ENCODE assay signal across 17 cellular contexts in the genomic region with DNA sequence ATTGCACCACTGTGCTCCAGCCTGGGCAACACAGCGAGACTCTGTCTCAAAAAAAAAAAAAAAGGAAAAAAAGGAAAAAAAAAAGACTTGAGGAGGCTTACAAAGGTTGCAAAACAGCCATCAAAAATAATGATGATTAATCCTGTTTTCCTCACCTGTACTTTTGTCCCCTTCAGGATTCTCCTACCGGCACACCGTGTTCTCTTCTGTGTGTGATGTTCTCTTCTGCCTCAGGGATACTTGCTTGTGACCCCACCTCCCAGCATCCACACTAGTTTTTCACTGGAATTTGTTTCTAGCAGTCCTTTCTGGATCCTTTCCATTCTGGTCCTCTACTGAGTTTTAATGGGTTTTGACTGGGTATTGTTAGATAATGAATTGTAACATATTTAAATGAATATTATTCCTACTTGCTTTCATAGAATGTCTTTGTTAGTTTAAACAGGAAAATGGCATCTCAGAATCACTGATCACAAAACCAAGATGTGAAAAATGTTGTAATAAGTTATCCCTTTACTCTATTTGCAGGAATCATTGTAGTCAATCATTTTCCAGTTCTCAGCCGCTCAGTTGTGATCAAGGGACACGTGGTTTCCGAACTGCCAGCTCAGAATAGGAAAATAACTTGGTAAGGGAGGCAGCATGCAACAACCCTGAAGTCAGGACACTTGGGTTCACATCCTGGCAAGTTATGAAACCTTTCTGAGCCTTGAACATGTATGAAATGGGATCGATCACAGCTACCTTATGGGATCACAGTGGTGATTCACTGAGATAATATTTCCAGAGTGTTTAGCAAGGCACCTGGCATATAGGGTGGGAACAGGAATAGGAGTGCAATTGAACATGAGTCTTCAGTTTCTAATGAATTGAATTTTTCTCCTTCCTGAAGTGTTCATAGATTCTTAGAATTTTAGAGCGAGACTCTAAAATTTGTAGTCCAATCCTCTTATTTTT. TPM values are rescaled to one million over a fixed set of nuclear protein-coding genes. Genes with fewer than 3 reads are reported as not detected.
DNase-seq lines count a peak whose midpoint lies in the region; TF ChIP-seq lines count a peak whose summit lies in the region.
"Had no signal": no experiment of that assay in that cellular context is flagged by ENCODE, and none has a peak within 500 bp of the region (broad histone marks: within the 10 kb centered on the region; RNA-seq: fewer than 3 reads in every experiment).

No MANE protein-coding gene starts in this region.

- POLR2A ChIA-PET in activated CD4-positive, alpha-beta memory T cell treated with anti-CD3 and anti-CD28 coated beads for 36 hours (lab: Charles Lee): interaction anchor here (1.0 kb wide), 1 partner anchor 9 kb away, joined by 4 read pairs; no protein-coding TSS in a partner anchor
- POLR2A ChIA-PET in activated CD4-positive, alpha-beta memory T cell treated with anti-CD3 and anti-CD28 coated beads, Interleukin-2, amount 10 ng/mL, durations not matched to agents 7 days and 5 days (lab: Charles Lee): interaction anchor here (0.9 kb wide), 1 partner anchor 9 kb away, joined by 3 read pairs; a partner anchor contains a TSS

- no peak overlapping the region for H3K4me3 Mint-ChIP-seq in activated CD4-positive, alpha-beta memory T cell treated with anti-CD3 and anti-CD28 coated beads for 36 hours
- H3K4me3 Mint-ChIP-seq in activated CD4-positive, alpha-beta memory T cell treated with anti-CD3 and anti-CD28 coated beads, Interleukin-2, amount 10 ng/mL, durations not matched to agents 7 days and 5 days: no peak overlapping the region
- H3K4me3 Mint-ChIP-seq in neural progenitor cell: no peak overlapping the region
- no peak overlapping the region for H3K4me3 Mint-ChIP-seq in mesothelial cell of epicardium

- no peaks in the 10 kb centered on the region for H3K9me3 Mint-ChIP-seq in activated CD4-positive, alpha-beta memory T cell treated with anti-CD3 and anti-CD28 coated beads for 36 hours
- H3K9me3 Mint-ChIP-seq in activated CD4-positive, alpha-beta memory T cell treated with anti-CD3 and anti-CD28 coated beads, Interleukin-2, amount 10 ng/mL, durations not matched to agents 7 days and 5 days: no peaks in the 10 kb centered on the region
- H3K9me3 Mint-ChIP-seq in neural progenitor cell (no peaks in the 10 kb centered on the region), mesothelial cell of epicardium (no peaks in the 10 kb centered on the region)

- intact Hi-C loops in activated CD4-positive, alpha-beta memory T cell treated with anti-CD3 and anti-CD28 coated beads for 36 hours (cut with micrococcal nuclease): no loop called here

- H3K36me3 ChIP-seq in SJCRH30: no peaks in the 10 kb centered on the region
- no peaks in the 10 kb centered on the region for H3K36me3 ChIP-seq in neural progenitor cell

- H3K27ac Mint-ChIP-seq in activated CD4-positive, alpha-beta memory T cell treated with anti-CD3 and anti-CD28 coated beads for 36 hours: peak overlapping the region; percentile 49
- H3K27ac Mint-ChIP-seq in activated CD4-positive, alpha-beta memory T cell treated with anti-CD3 and anti-CD28 coated beads, Interleukin-2, amount 10 ng/mL, durations not matched to agents 7 days and 5 days: no peak overlapping the region
- H3K27ac Mint-ChIP-seq in neural progenitor cell (peak overlapping the region; percentile 57), mesothelial cell of epicardium (no peak overlapping the region)

- H3K27me3 ChIP-seq in SJCRH30 (no peaks in the 10 kb centered on the region), neural progenitor cell (no peaks in the 10 kb centered on the region)

- H3F3A ChIP-seq in neural progenitor cell (ENCODE audit: low read depth): no peaks in the 10 kb centered on the region

- no peaks in the 10 kb centered on the region for H3K9me3 ChIP-seq in SJCRH30 (replicated peaks)
- no peaks in the 10 kb centered on the region for H3K9me3 ChIP-seq in neural progenitor cell (ENCODE audit: low read depth)
- H3K9me3 ChIP-seq: HAP-1 had no signal

- H3K36me3 Mint-ChIP-seq in activated CD4-positive, alpha-beta memory T cell treated with anti-CD3 and anti-CD28 coated beads for 36 hours: peaks cover 10% of the 10 kb centered on the region
- H3K36me3 Mint-ChIP-seq in activated CD4-positive, alpha-beta memory T cell treated with anti-CD3 and anti-CD28 coated beads, Interleukin-2, amount 10 ng/mL, durations not matched to agents 7 days and 5 days (ENCODE audit: low read depth): peaks cover 48% of the 10 kb centered on the region
- H3K36me3 Mint-ChIP-seq in neural progenitor cell (no peaks in the 10 kb centered on the region), mesothelial cell of epicardium (peaks cover 10% of the 10 kb centered on the region)

- H3K4me1 ChIP-seq in SJCRH30: peaks cover 26% of the 10 kb centered on the region
- no peaks in the 10 kb centered on the region for H3K4me1 ChIP-seq in neural progenitor cell
- H3K4me1 ChIP-seq: HAP-1 had no signal

- H3K27ac ChIP-seq in SJCRH30 (peak overlapping the region; percentile 40; the same call in 1 of the 2 replicates), neural progenitor cell (no peak overlapping the region)
- H3K27ac ChIP-seq: RWPE1 had no signal

- no peaks in the 10 kb centered on the region for H3K79me2 ChIP-seq in neural progenitor cell (ENCODE audit: low read depth)

- H3K27me3 Mint-ChIP-seq in activated CD4-positive, alpha-beta memory T cell treated with anti-CD3 and anti-CD28 coated beads for 36 hours: no peaks in the 10 kb centered on the region
- no peaks in the 10 kb centered on the region for H3K27me3 Mint-ChIP-seq in activated CD4-positive, alpha-beta memory T cell treated with anti-CD3 and anti-CD28 coated beads, Interleukin-2, amount 10 ng/mL, durations not matched to agents 7 days and 5 days
- H3K27me3 Mint-ChIP-seq in neural progenitor cell (ENCODE audit: insufficient read depth, low read depth): peaks cover 2% of the 10 kb centered on the region
- no peaks in the 10 kb centered on the region for H3K27me3 Mint-ChIP-seq in mesothelial cell of epicardium (ENCODE audit: low read depth)

- H3K4me1 Mint-ChIP-seq in activated CD4-positive, alpha-beta memory T cell treated with anti-CD3 and anti-CD28 coated beads for 36 hours (ENCODE audit: low read depth): peaks cover 18% of the 10 kb centered on the region
- peaks cover 15% of the 10 kb centered on the region for H3K4me1 Mint-ChIP-seq in activated CD4-positive, alpha-beta memory T cell treated with anti-CD3 and anti-CD28 coated beads, Interleukin-2, amount 10 ng/mL, durations not matched to agents 7 days and 5 days
- H3K4me1 Mint-ChIP-seq in neural progenitor cell (no peaks in the 10 kb centered on the region), mesothelial cell of epicardium (no peaks in the 10 kb centered on the region)

- H3K9ac ChIP-seq in neural progenitor cell: peak overlapping the region; percentile 14

- H3K4me3 ChIP-seq in SJCRH30 (no peak overlapping the region), epithelial cell of proximal tubule (ENCODE audit: low read depth, low read length) (no peak overlapping the region), neural progenitor cell (no peak overlapping the region)
- H3K4me3 ChIP-seq: HAP-1 had no signal

- H4K20me1 ChIP-seq in neural progenitor cell (ENCODE audit: low read depth): no peaks in the 10 kb centered on the region

- CTCF ChIA-PET in activated CD4-positive, alpha-beta memory T cell treated with anti-CD3 and anti-CD28 coated beads for 36 hours (lab: Charles Lee): interaction anchor here (0.7 to 2.7 kb wide), 4 partner anchors 9 to 123 kb away, joined by 3 to 11 read pairs (median 3); a partner anchor contains a TSS
- CTCF ChIA-PET in activated CD4-positive, alpha-beta memory T cell treated with anti-CD3 and anti-CD28 coated beads, Interleukin-2, amount 10 ng/mL, durations not matched to agents 7 days and 5 days (lab: Charles Lee): interaction anchor here (4.0 kb wide), 1 partner anchor 123 kb away, joined by 19 read pairs; no protein-coding TSS in a partner anchor

- H2AFZ ChIP-seq in neural progenitor cell (replicated peaks): no peak overlapping the region

- DNase-seq in activated CD4-positive, alpha-beta memory T cell treated with anti-CD3 and anti-CD28 coated beads for 36 hours: no peak
- DNase-seq in activated CD4-positive, alpha-beta memory T cell treated with anti-CD3 and anti-CD28 coated beads, Interleukin-2, amount 10 ng/mL, durations not matched to agents 7 days and 5 days: no peak
- DNase-seq in SJCRH30: no peak
- DNase-seq in epithelial cell of proximal tubule (ENCODE audit: low read depth): peak; percentile 62
- no peak for DNase-seq in neural progenitor cell (ENCODE audit: low spot score)
- no peak for DNase-seq in midbrain (lab: John Stamatoyannopoulos, UW)
- no peak for DNase-seq in SIG-M5 treated with dmso at 0.1 percent for 504 hours (lab: John Stamatoyannopoulos, UW; ENCODE audit: unreplicated experiment)
- no peak for DNase-seq in mesothelial cell of epicardium (ENCODE audit: low spot score in 2 of 2, unreplicated experiment in 2 of 2)
- DNase-seq: C1 segment of cervical spinal cord, DND-41, IMR-90, NCI-H187 treated with DMSO at 0.1 percent for 48 hours, NCI-H69, OCI-M1 had no signal

- no peak overlapping the region for H3K4me2 ChIP-seq in neural progenitor cell

- TF ChIP-seq CTCF in epithelial cell of proximal tubule (conservative IDR thresholded peaks at IDR 0.05; ENCODE audit: low read depth, low read length) (no peak), neural progenitor cell (IDR thresholded peaks at IDR 0.05) (no peak), mesothelial cell of epicardium (IDR thresholded peaks at IDR 0.05; ENCODE audit: unreplicated experiment) (no peak)

RNA-seq across cellular contexts. Expression of a gene that starts 8.5 kb away (rescaled TPM):
- total RNA-seq in activated CD4-positive, alpha-beta memory T cell treated with anti-CD3 and anti-CD28 coated beads for 36 hours: 10 to 100 TPM; 29.2 to 29.8 TPM
- total RNA-seq in activated CD4-positive, alpha-beta memory T cell treated with anti-CD3 and anti-CD28 coated beads, Interleukin-2, amount 10 ng/mL, durations not matched to agents 7 days and 5 days: 10 to 100 TPM; 51.8 to 53.8 TPM
- 17.0 and 18.5 TPM in 2 replicates for total RNA-seq in SJCRH30 (2014; rRNA removed; shearing (Covaris generic))
- total RNA-seq in epithelial cell of proximal tubule (16.3 and 18.7 TPM in 2 replicates), neural progenitor cell (ENCODE audit: low replicate concordance) (17.8 and 21.2 TPM in 2 replicates), mesothelial cell of epicardium (39.1 to 42.0 TPM (median 39.7 TPM) in 3 replicates)

RNA-seq across cellular contexts. Expression of a gene that starts 19.7 kb away (rescaled TPM):
- 10 to 100 TPM; 38.5 to 40.6 TPM for total RNA-seq in activated CD4-positive, alpha-beta memory T cell treated with anti-CD3 and anti-CD28 coated beads for 36 hours
- 10 to 100 TPM; 22.8 to 24.3 TPM for total RNA-seq in activated CD4-positive, alpha-beta memory T cell treated with anti-CD3 and anti-CD28 coated beads, Interleukin-2, amount 10 ng/mL, durations not matched to agents 7 days and 5 days
- total RNA-seq in SJCRH30 (2014; rRNA removed; shearing (Covaris generic)): 75.2 and 77.8 TPM in 2 replicates
- total RNA-seq in epithelial cell of proximal tubule (26.6 and 76.6 TPM in 2 replicates), neural progenitor cell (ENCODE audit: low replicate concordance) (81.6 and 93.1 TPM in 2 replicates), mesothelial cell of epicardium (32.7 to 34.3 TPM (median 34.2 TPM) in 3 replicates)

RNA-seq across cellular contexts. Expression of a gene that starts 55.0 kb away (rescaled TPM):
- total RNA-seq in activated CD4-positive, alpha-beta memory T cell treated with anti-CD3 and anti-CD28 coated beads for 36 hours: 1 to 10 TPM; 1.5 to 1.8 TPM
- 1 to 10 TPM; 4.0 TPM for total RNA-seq in activated CD4-positive, alpha-beta memory T cell treated with anti-CD3 and anti-CD28 coated beads, Interleukin-2, amount 10 ng/mL, durations not matched to agents 7 days and 5 days
- 0.57 TPM in 1 of 2 replicates, not detected in the other for total RNA-seq in SJCRH30 (2014; rRNA removed; shearing (Covaris generic))
- total RNA-seq in epithelial cell of proximal tubule: 0.58 TPM in 1 of 2 replicates, not detected in the other
- 0.56 TPM in 1 of 2 replicates, not detected in the other for total RNA-seq in neural progenitor cell (ENCODE audit: low replicate concordance)
- total RNA-seq in mesothelial cell of epicardium: 0.51 to 1.7 TPM (median 1.2 TPM) in 3 replicates
- total RNA-seq: IMR-90, LHCN-M2 had no signal

Comparison
In these comparisons a context has a peak if more than half of its experiments do, and no peak if none do; other contexts are left out.
1. H3K27ac Mint-ChIP-seq: peak in activated CD4-positive, alpha-beta memory T cell treated with anti-CD3 and anti-CD28 coated beads for 36 hours (single experiment) and neural progenitor cell (single experiment); none in activated CD4-positive, alpha-beta memory T cell treated with anti-CD3 and anti-CD28 coated beads, Interleukin-2, amount 10 ng/mL, durations not matched to agents 7 days and 5 days (single experiment) and mesothelial cell of epicardium (single experiment).